ENCODE assay signal across 20 cellular contexts in genomic region chr1:226215239-226215638, GRCh38. TPM values are rescaled to one million over a fixed set of nuclear protein-coding genes. Genes with fewer than 3 reads are reported as not detected.
DNase-seq lines count a peak whose midpoint lies in the region; ATAC-seq lines count a peak whose summit lies in the region.
"Had no signal": no experiment of that assay in that cellular context is flagged by ENCODE, and none has a peak within 500 bp of the region (broad histone marks: within the 10 kb centered on the region; RNA-seq: fewer than 3 reads in every experiment).

No MANE protein-coding gene starts in this region.

- no peak overlapping the region for H3K4ac ChIP-seq in neuronal stem cell (ENCODE audit: low read length)

- H2BK12ac ChIP-seq in neuronal stem cell (ENCODE audit: low read length), result no peak overlapping the region

- no peak overlapping the region for H2BK15ac ChIP-seq in neuronal stem cell (ENCODE audit: low read length)

- no peaks in the 10 kb centered on the region for H3K27me3 ChIP-seq in HUES6 (ENCODE audit: control insufficient read depth, insufficient read depth, low read length)
- H3K27me3 ChIP-seq in neuronal stem cell (ENCODE audit: control insufficient read depth in 3 of 3, insufficient read depth in 3 of 3, low read depth in 1 of 3, low read length in 3 of 3), result peaks cover 0 to 31% (median 0%) of the 10 kb centered on the region in 3 experiments
- no peaks in the 10 kb centered on the region for H3K27me3 ChIP-seq in effector memory CD4-positive, alpha-beta T cell (replicated peaks; ENCODE audit: control insufficient read depth, insufficient read depth, low read length, poor library complexity, severe bottlenecking)
- H3K27me3 ChIP-seq: spleen, suprapubic skin had no signal

- ATAC-seq in GM18907 (IDR thresholded peaks at IDR 0.05; ENCODE audit: unreplicated experiment) (peak; percentile 48), left colon (no peak)
- ATAC-seq in activated T-helper 17 cell treated with anti-CD3 and anti-CD28 coated beads, Interleukin-2, amount 50 U/mL, for 72 hours (replicated peaks), result no peak

- H3K4me3 ChIP-seq in HUES6 (ENCODE audit: low read depth, low read length) (no peak overlapping the region), neuronal stem cell (ENCODE audit: low read length in 2 of 2) (no peak overlapping the region)
- H3K4me3 ChIP-seq in effector memory CD4-positive, alpha-beta T cell (ENCODE audit: insufficient read depth, low read depth, low read length, poor library complexity, severe bottlenecking), result no peak overlapping the region
- H3K4me3 ChIP-seq: GM23248, spleen, suprapubic skin had no signal

- DNase-seq in neuronal stem cell (ENCODE audit: low spot score) (no peak), left colon (no peak), kidney tubule cell (ENCODE audit: low spot score) (no peak)
- DNase-seq in effector memory CD4-positive, alpha-beta T cell, result no peak
- DNase-seq: activated CD4-positive, alpha-beta T cell treated with anti-CD3 and anti-CD28 coated beads, Interleukin-2, amount 50 U/mL, for 1 hour; activated naive CD4-positive, alpha-beta T cell treated with anti-CD3 and anti-CD28 coated beads, Interleukin-2, amount 50 U/mL, for 16 hours; activated T-cell treated with anti-CD3 and anti-CD28 coated beads for 4 hours; GM23248; kidney glomerular epithelial cell; NCI-H1417 treated with DMSO at 0.1 percent for 48 hours; NCI-H2227 treated with DMSO at 0.1 percent for 48 hours; RPMI8226; spleen; stimulated activated CD8-positive, alpha-beta memory T cell treated with anti-CD3 and anti-CD28 coated beads, Interleukin-4, amount 100 ng/mL, for 48 hours had no signal

- H3K14ac ChIP-seq in neuronal stem cell (ENCODE audit: low read length), result no peak overlapping the region

- no peaks in the 10 kb centered on the region for H3K4me1 Mint-ChIP-seq in activated T-helper 17 cell treated with anti-CD3 and anti-CD28 coated beads, Interleukin-2, amount 50 U/mL, for 72 hours

- H3K4me3 Mint-ChIP-seq in activated T-helper 17 cell treated with anti-CD3 and anti-CD28 coated beads, Interleukin-2, amount 50 U/mL, for 72 hours, result no peak overlapping the region

- no peak overlapping the region for H3K4me2 ChIP-seq in neuronal stem cell (ENCODE audit: insufficient read depth, low read length, poor library complexity, severe bottlenecking)

- no peaks in the 10 kb centered on the region for H3K36me3 Mint-ChIP-seq in activated T-helper 17 cell treated with anti-CD3 and anti-CD28 coated beads, Interleukin-2, amount 50 U/mL, for 72 hours (ENCODE audit: low read depth)

- no CpG with 5 or more reads among the region's 5 CpGs for WGBS in neuronal stem cell (ENCODE audit: extremely low coverage in 2 of 2, insufficient read length in 2 of 2, insufficient replicate concordance in 1 of 2), 2 donors

- H3K36me3 ChIP-seq in HUES6 (ENCODE audit: control insufficient read depth, insufficient read depth, low read length) (no peaks in the 10 kb centered on the region), neuronal stem cell (replicated peaks in 1 of 2; ENCODE audit: control insufficient read depth in 2 of 2, insufficient read depth in 2 of 2, low read length in 2 of 2) (no peaks in the 10 kb centered on the region)
- H3K36me3 ChIP-seq in effector memory CD4-positive, alpha-beta T cell (ENCODE audit: control insufficient read depth, insufficient read depth, low read length), result no peaks in the 10 kb centered on the region
- H3K36me3 ChIP-seq: spleen, suprapubic skin had no signal

- H3K27ac ChIP-seq in HUES6 (ENCODE audit: low read depth, low read length) (peak overlapping the region; percentile 63; the same call in 1 of the 2 replicates), neuronal stem cell (replicated peaks; ENCODE audit: low read length) (no peak overlapping the region)
- H3K27ac ChIP-seq in effector memory CD4-positive, alpha-beta T cell (ENCODE audit: insufficient read depth, low read length, poor library complexity, severe bottlenecking), result no peak overlapping the region
- H3K27ac ChIP-seq: GM23248, spleen, suprapubic skin had no signal

- H3K27ac Mint-ChIP-seq in activated T-helper 17 cell treated with anti-CD3 and anti-CD28 coated beads, Interleukin-2, amount 50 U/mL, for 72 hours, result peak overlapping the region; percentile 17

- peak overlapping the region; percentile 85 for H3K18ac ChIP-seq in neuronal stem cell (ENCODE audit: low read length)

- no peaks in the 10 kb centered on the region for H3K9me3 Mint-ChIP-seq in activated T-helper 17 cell treated with anti-CD3 and anti-CD28 coated beads, Interleukin-2, amount 50 U/mL, for 72 hours

- H3K9me3 ChIP-seq in HUES6 (ENCODE audit: control insufficient read depth, insufficient read depth, low read depth, low read length) (no peaks in the 10 kb centered on the region), neuronal stem cell (replicated peaks in 1 of 2; ENCODE audit: control insufficient read depth in 2 of 2, insufficient read depth in 1 of 2, low read depth in 1 of 2, low read length in 2 of 2) (no peaks in the 10 kb centered on the region)
- H3K9me3 ChIP-seq in effector memory CD4-positive, alpha-beta T cell (ENCODE audit: control insufficient read depth, low read length), result no peaks in the 10 kb centered on the region
- H3K9me3 ChIP-seq: spleen, suprapubic skin had no signal

- H3K27me3 Mint-ChIP-seq in activated T-helper 17 cell treated with anti-CD3 and anti-CD28 coated beads, Interleukin-2, amount 50 U/mL, for 72 hours, result peaks cover 4% of the 10 kb centered on the region

- H3K9ac ChIP-seq in HUES6 (ENCODE audit: low read length), result peak overlapping the region; percentile 35
- no peak overlapping the region for H3K9ac ChIP-seq in neuronal stem cell (ENCODE audit: low read depth, low read length, poor library complexity)
- H3K9ac ChIP-seq: GM23248 had no signal

- peak overlapping the region; percentile 20 for H2AFZ ChIP-seq in neuronal stem cell (ENCODE audit: low read length)
- H2AFZ ChIP-seq: GM23248 had no signal

- no peak overlapping the region for H2BK120ac ChIP-seq in neuronal stem cell (ENCODE audit: low read depth, low read length)

- no peak overlapping the region for H3K23ac ChIP-seq in neuronal stem cell (ENCODE audit: low read depth, low read length, poor library complexity)

- H4K91ac ChIP-seq in neuronal stem cell (ENCODE audit: low read depth, low read length, poor library complexity), result no peak overlapping the region

- peaks cover 62% of the 10 kb centered on the region for H3K4me1 ChIP-seq in HUES6 (ENCODE audit: control insufficient read depth, insufficient read depth, low read length)
- H3K4me1 ChIP-seq in neuronal stem cell (ENCODE audit: control insufficient read depth in 2 of 2, insufficient read depth in 1 of 2, low read depth in 1 of 2, low read length in 2 of 2), result peaks cover 1 to 6% of the 10 kb centered on the region in 2 donors
- no peaks in the 10 kb centered on the region for H3K4me1 ChIP-seq in effector memory CD4-positive, alpha-beta T cell (ENCODE audit: control insufficient read depth, insufficient read depth, low read length, poor library complexity, severe bottlenecking)
- H3K4me1 ChIP-seq: spleen, suprapubic skin had no signal

- no peak overlapping the region for H2AK5ac ChIP-seq in neuronal stem cell (ENCODE audit: low read depth, low read length)

- H4K8ac ChIP-seq in neuronal stem cell (ENCODE audit: low read depth, low read length), result no peak overlapping the region

- H2BK5ac ChIP-seq in neuronal stem cell (ENCODE audit: low read length), result no peak overlapping the region

- H3K79me1 ChIP-seq in neuronal stem cell (ENCODE audit: low read depth, low read length), result no peaks in the 10 kb centered on the region

- intact Hi-C loops in left colon (cut with DNase I, micrococcal nuclease), result no loop called here

RNA-seq across cellular contexts. Expression of gene MIXL1, which starts 8.2 kb away (rescaled TPM):
- total RNA-seq in activated T-helper 17 cell treated with anti-CD3 and anti-CD28 coated beads, Interleukin-2, amount 50 U/mL, for 72 hours, result under 1 TPM in 1 of 2 donors, not detected in 1; 0.15 TPM
- 0.13 TPM for polyA plus RNA-seq in neuronal stem cell (2013, experiment 1 of 2)
- 0.17 TPM for polyA plus RNA-seq in neuronal stem cell (2013, experiment 2 of 2)
- under 1 TPM; 0.15 to 0.34 TPM for total RNA-seq in left colon
- total RNA-seq: GM23248, mesenteric fat pad had no signal
- polyA plus RNA-seq: GM23248, neural cell had no signal

RNA-seq across cellular contexts. Expression of gene ACBD3, which starts 28.7 kb away (rescaled TPM):
- 10 to 100 TPM; 20.3 to 23.9 TPM for total RNA-seq in activated T-helper 17 cell treated with anti-CD3 and anti-CD28 coated beads, Interleukin-2, amount 50 U/mL, for 72 hours
- 17.2 TPM for polyA plus RNA-seq in neuronal stem cell (2013, experiment 1 of 2)
- 17.4 TPM for polyA plus RNA-seq in neuronal stem cell (2013, experiment 2 of 2)
- total RNA-seq in left colon, result 10 to 100 TPM; 45.8 to 56.0 TPM
